Comparison of ENCODE assay signal across 15 cellular contexts in genomic region chr7:100567045-100567730, GRCh38. TPM values are rescaled to one million over a fixed set of nuclear protein-coding genes. Genes with fewer than 3 reads are reported as not detected.
A peak's percentile ranks its signal among the peaks of the same experiment; 100 is the strongest.
DNase-seq lines count a peak whose midpoint lies in the region; ATAC-seq, FAIRE-seq and TF ChIP-seq lines count a peak whose summit lies in the region.
"Had no signal": no experiment of that assay in that cellular context is flagged by ENCODE, and none has a peak within 500 bp of the region (broad histone marks: within the 10 kb centered on the region; RNA-seq: fewer than 3 reads in every experiment).

No MANE protein-coding gene starts in this region.

- TF ChIP-seq CTCF in AG04450 (IDR thresholded peaks at IDR 0.05; ENCODE audit: low read depth, low read length): no peak
- no peak for TF ChIP-seq CTCF in activated CD8-positive, alpha-beta T cell treated with anti-CD3 and anti-CD28 coated beads for 36 hours (IDR thresholded peaks at IDR 0.05)

- peaks cover 43% of the 10 kb centered on the region for H3K4me1 Mint-ChIP-seq in activated CD8-positive, alpha-beta T cell treated with anti-CD3 and anti-CD28 coated beads for 36 hours (ENCODE audit: low read depth)
- peaks cover 28% of the 10 kb centered on the region for H3K4me1 Mint-ChIP-seq in memory B cell

- no peak for DNase-seq in AG04450 (ENCODE audit: low read depth, low spot score)
- DNase-seq in GM12892 (ENCODE audit: insufficient read length): no peak
- peak; percentile 21 for DNase-seq in activated CD8-positive, alpha-beta T cell treated with anti-CD3 and anti-CD28 coated beads for 36 hours
- DNase-seq in memory B cell (ENCODE audit: low spot score in 2 of 2): no peak
- DNase-seq in COLO668 (lab: John Stamatoyannopoulos, UW; ENCODE audit: unreplicated experiment): no peak
- DNase-seq in NCI-H226: no peak
- DNase-seq: activated T-cell treated with anti-CD3 and anti-CD28 coated beads, Interleukin-2, amount 50 U/mL, for 48 hours; NCI-H345; stimulated activated CD4-positive, alpha-beta T cell treated with anti-CD3 and anti-CD28 coated beads, Interleukin-1b, Interleukin-23, amount 100 ng/mL, for 48 hours had no signal

- intact Hi-C loops in activated CD8-positive, alpha-beta T cell treated with anti-CD3 and anti-CD28 coated beads for 36 hours (cut with micrococcal nuclease): no loop called here

- ATAC-seq in activated CD8-positive, alpha-beta T cell treated with anti-CD3 and anti-CD28 coated beads for 36 hours: no peak
- ATAC-seq in memory B cell (ENCODE audit: low read depth) (no peak), GM21528 (IDR thresholded peaks at IDR 0.05; ENCODE audit: low FRiP score, unreplicated experiment) (no peak), HG02623 (IDR thresholded peaks at IDR 0.05; ENCODE audit: unreplicated experiment) (no peak)

- H3K36me3 Mint-ChIP-seq in activated CD8-positive, alpha-beta T cell treated with anti-CD3 and anti-CD28 coated beads for 36 hours (ENCODE audit: low read depth): peaks cover 15% of the 10 kb centered on the region
- H3K36me3 Mint-ChIP-seq in memory B cell: peaks cover 6% of the 10 kb centered on the region

- H3K9me3 ChIP-seq in AG04450 (ENCODE audit: control insufficient read depth, insufficient read depth, low read length): no peaks in the 10 kb centered on the region; the same call in 1 of the 2 replicates

- H3K27me3 ChIP-seq in AG04450 (ENCODE audit: control insufficient read depth, insufficient read depth, low read length): peaks cover 2% of the 10 kb centered on the region

- peak overlapping the region; percentile 69 for H3K27ac Mint-ChIP-seq in activated CD8-positive, alpha-beta T cell treated with anti-CD3 and anti-CD28 coated beads for 36 hours
- H3K27ac Mint-ChIP-seq in memory B cell: peak overlapping the region; percentile 6

- no peak for FAIRE-seq in GM12892 (lab: Jason Lieb, UNC)
- FAIRE-seq: bronchial epithelial cell, RCC 7860 had no signal

- no peaks in the 10 kb centered on the region for H3K9me3 Mint-ChIP-seq in activated CD8-positive, alpha-beta T cell treated with anti-CD3 and anti-CD28 coated beads for 36 hours
- H3K9me3 Mint-ChIP-seq in memory B cell: no peaks in the 10 kb centered on the region

- peak overlapping the region; percentile 31 for H3K27ac ChIP-seq in AG04450 (ENCODE audit: low read depth, low read length)

- POLR2A ChIA-PET in AG04450 (lab: Yijun Ruan, JAX): interaction anchor here (1.2 kb wide), 1 partner anchor 19 kb away, joined by 4 read pairs; the partner anchor contains the start of genes FBXO24 and LRCH4
- POLR2A ChIA-PET in activated CD8-positive, alpha-beta T cell treated with anti-CD3 and anti-CD28 coated beads for 36 hours (lab: Charles Lee): interaction anchor here (0.6 to 3.6 kb wide), 7 partner anchors 8 to 1034 kb away, joined by 3 to 22 read pairs (median 3); partner anchors contain the start of genes FBXO24, LRCH4 and MOSPD3

- H3K4me3 Mint-ChIP-seq in activated CD8-positive, alpha-beta T cell treated with anti-CD3 and anti-CD28 coated beads for 36 hours: no peak overlapping the region
- no peak overlapping the region for H3K4me3 Mint-ChIP-seq in memory B cell

- peak; percentile 39; the same call in 1 of the 2 replicates for TF ChIP-seq POLR2A in GM12892 (IDR thresholded peaks at IDR 0.05; ENCODE audit: low read depth, low read length)

- CTCF ChIA-PET in AG04450 (lab: Charles Lee): no interaction called here
- CTCF ChIA-PET in activated CD8-positive, alpha-beta T cell treated with anti-CD3 and anti-CD28 coated beads for 36 hours (lab: Charles Lee): interaction anchor here (0.7 to 4.4 kb wide), 6 partner anchors 13 to 124 kb away, joined by 3 to 30 read pairs (median 4); no protein-coding TSS in a partner anchor

- no peak overlapping the region for H3K4me3 ChIP-seq in AG04450 (ENCODE audit: low read depth, low read length)

- no peaks in the 10 kb centered on the region for H3K27me3 Mint-ChIP-seq in activated CD8-positive, alpha-beta T cell treated with anti-CD3 and anti-CD28 coated beads for 36 hours
- H3K27me3 Mint-ChIP-seq in memory B cell: no peaks in the 10 kb centered on the region

RNA-seq across cellular contexts. Expression of gene SAP25, which starts 6.5 kb away (rescaled TPM):
- polyA plus RNA-seq in AG04450 (2011; rRNA removed): not detected in 2 replicates
- polyA minus RNA-seq in AG04450 (2011; rRNA and poly(A)+ RNA removed): not detected in 2 replicates
- 1.4 TPM for polyA plus RNA-seq in GM12892 (2012; ENCODE audit: missing spikeins)
- total RNA-seq in activated CD8-positive, alpha-beta T cell treated with anti-CD3 and anti-CD28 coated beads for 36 hours: 10 to 100 TPM in 1 of 2 experiments, 1 to 10 TPM in 1; 9.9 to 12.8 TPM
- total RNA-seq: bronchial epithelial cell, lung microvascular endothelial cell, pulmonary artery endothelial cell had no signal

RNA-seq across cellular contexts. Expression of gene LRCH4, which starts 18.7 kb away (rescaled TPM):
- 11.3 and 12.9 TPM in 2 replicates for polyA plus RNA-seq in AG04450 (2011; rRNA removed)
- polyA minus RNA-seq in AG04450 (2011; rRNA and poly(A)+ RNA removed): 16.2 and 22.0 TPM in 2 replicates
- 13.7 TPM for polyA plus RNA-seq in GM12892 (2012; ENCODE audit: missing spikeins)
- total RNA-seq in activated CD8-positive, alpha-beta T cell treated with anti-CD3 and anti-CD28 coated beads for 36 hours: 10 to 100 TPM; 77.7 to 78.7 TPM

RNA-seq across cellular contexts. Expression of gene FBXO24, which starts 18.9 kb away (rescaled TPM):
- polyA plus RNA-seq in AG04450 (2011; rRNA removed): 0.29 and 0.33 TPM in 2 replicates
- 0.35 and 2.1 TPM in 2 replicates for polyA minus RNA-seq in AG04450 (2011; rRNA and poly(A)+ RNA removed)
- polyA plus RNA-seq in GM12892 (2012; ENCODE audit: missing spikeins): 0.23 TPM
- total RNA-seq in activated CD8-positive, alpha-beta T cell treated with anti-CD3 and anti-CD28 coated beads for 36 hours: 1 to 10 TPM; 1.4 to 1.5 TPM

RNA-seq across cellular contexts. Expression of gene AGFG2, which starts 28.2 kb away (rescaled TPM):
- 5.7 and 6.4 TPM in 2 replicates for polyA plus RNA-seq in AG04450 (2011; rRNA removed)
- polyA minus RNA-seq in AG04450 (2011; rRNA and poly(A)+ RNA removed): 5.0 and 6.1 TPM in 2 replicates
- 12.4 TPM for polyA plus RNA-seq in GM12892 (2012; ENCODE audit: missing spikeins)
- total RNA-seq in activated CD8-positive, alpha-beta T cell treated with anti-CD3 and anti-CD28 coated beads for 36 hours: 10 to 100 TPM; 45.6 to 45.8 TPM

RNA-seq across cellular contexts. Expression of gene PCOLCE, which starts 35.0 kb away (rescaled TPM):
- 164 and 227 TPM in 2 replicates for polyA plus RNA-seq in AG04450 (2011; rRNA removed)
- polyA minus RNA-seq in AG04450 (2011; rRNA and poly(A)+ RNA removed): 37.1 and 50.6 TPM in 2 replicates
- polyA plus RNA-seq in GM12892 (2012; ENCODE audit: missing spikeins): 0.70 TPM
- 1 to 10 TPM; 3.9 to 4.6 TPM for total RNA-seq in activated CD8-positive, alpha-beta T cell treated with anti-CD3 and anti-CD28 coated beads for 36 hours
- total RNA-seq: lung microvascular endothelial cell had no signal
